Comparison of ENCODE assay signal across 8 cellular contexts in genomic region chr3:27357665-27358258, GRCh38. TPM values are rescaled to one million over a fixed set of nuclear protein-coding genes. Genes with fewer than 3 reads are reported as not detected.
DNase-seq lines count a peak whose midpoint lies in the region; ATAC-seq, FAIRE-seq and TF ChIP-seq lines count a peak whose summit lies in the region.

No MANE protein-coding gene starts in this region.

- no peaks in the 10 kb centered on the region for H3K36me3 ChIP-seq in RWPE2 (ENCODE audit: low read depth)

- TF ChIP-seq CTCF in RWPE2 (IDR thresholded peaks at IDR 0.05; ENCODE audit: poor library complexity, severe bottlenecking) = peak; percentile 78

- no peaks in the 10 kb centered on the region for H3K27me3 ChIP-seq in RWPE2 (ENCODE audit: insufficient read depth, poor library complexity, severe bottlenecking)

- peaks cover 7% of the 10 kb centered on the region for H3K4me1 ChIP-seq in RWPE2 (ENCODE audit: insufficient read depth, poor library complexity, severe bottlenecking)

- no peak for FAIRE-seq in frontal cortex (lab: Jason Lieb, UNC)

- ATAC-seq in GM21367 (IDR thresholded peaks at IDR 0.05; ENCODE audit: unreplicated experiment) = peak; percentile 87
- ATAC-seq in HG03565 (IDR thresholded peaks at IDR 0.05; ENCODE audit: unreplicated experiment) = peak; percentile 81
- ATAC-seq in RWPE2 (ENCODE audit: low read depth) = peak; percentile 81

- DNase-seq in ELR (ENCODE audit: low read depth) (peak; percentile 72), RWPE2 (ENCODE audit: low spot score) (no peak), iPS DF 19.7 (ENCODE audit: low read depth, low spot score) (peak; percentile 20), frontal cortex (ENCODE audit: low spot score in 2 of 2) (no peak)
- DNase-seq in activated naive CD4-positive, alpha-beta T cell treated with anti-CD3 and anti-CD28 coated beads, Interleukin-2, amount 50 U/mL, for 16 hours = peak; percentile 42
- DNase-seq in stimulated activated CD4-positive, alpha-beta T cell treated with anti-CD3 and anti-CD28 coated beads, Interleukin-4, amount 100 ng/mL, for 1 hour = peak; percentile 33

- no peak overlapping the region for H3K4me3 ChIP-seq in RWPE2 (ENCODE audit: severe bottlenecking)

- no peaks in the 10 kb centered on the region for H3K9me3 ChIP-seq in RWPE2 (ENCODE audit: severe bottlenecking)

- no peak overlapping the region for H3K27ac ChIP-seq in RWPE2 (ENCODE audit: poor library complexity, severe bottlenecking)

RNA-seq across cellular contexts. Expression of gene NEK10, which starts 11.4 kb away (rescaled TPM):
- total RNA-seq in frontal cortex = 28.1 TPM

Comparison
In these comparisons a context has a peak if more than half of its experiments do, and no peak if none do; other contexts are left out.
1. DNase-seq: peak in ELR (single experiment), activated naive CD4-positive, alpha-beta T cell treated with anti-CD3 and anti-CD28 coated beads, Interleukin-2, amount 50 U/mL, for 16 hours (single experiment), iPS DF 19.7 (single experiment) and stimulated activated CD4-positive, alpha-beta T cell treated with anti-CD3 and anti-CD28 coated beads, Interleukin-4, amount 100 ng/mL, for 1 hour (single experiment); none in RWPE2 (single experiment) and frontal cortex (0 of 2).
2. Peak in every context shown above with its lines, with median percentiles within 50 percentile points of each other: ATAC-seq.